Comparison of ENCODE assay signal across 12 cellular contexts in the genomic region with DNA sequence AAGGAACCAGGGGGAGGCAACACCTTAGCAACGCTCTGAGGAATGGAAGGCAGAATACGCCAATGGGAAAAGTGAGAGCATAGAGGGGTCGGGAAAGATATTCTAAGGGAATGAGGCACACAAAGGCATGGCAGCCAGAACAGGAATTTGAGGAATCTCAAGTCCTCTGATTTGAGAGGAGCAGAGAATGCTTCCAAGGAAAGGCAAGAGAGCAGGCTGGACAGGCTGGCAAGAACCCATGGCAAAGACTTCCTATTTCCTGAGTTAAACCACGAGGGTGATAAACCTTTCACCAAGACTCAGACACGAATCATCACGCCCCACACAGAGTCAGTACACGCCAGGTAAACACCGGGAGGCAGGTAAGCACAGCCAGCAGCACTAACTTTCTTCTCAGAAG.
A peak's percentile ranks its signal among the peaks of the same experiment; 100 is the strongest.
DNase-seq lines count a peak whose midpoint lies in the region; ATAC-seq, FAIRE-seq and TF ChIP-seq lines count a peak whose summit lies in the region.
"Had no signal": no experiment of that assay in that cellular context is flagged by ENCODE, and none has a peak within 500 bp of the region (broad histone marks: within the 10 kb centered on the region; RNA-seq: fewer than 3 reads in every experiment).

No MANE protein-coding gene starts in this region.

- no peak overlapping the region for H3K9ac ChIP-seq in HUES48 (ENCODE audit: low read depth, low read length)

- H3K79me2 ChIP-seq in ACC112 (ENCODE audit: control insufficient read depth, insufficient read depth, low read length, unreplicated experiment): peaks cover 80% of the 10 kb centered on the region

- DNase-seq in bronchial epithelial cell (ENCODE audit: low read depth): peak; percentile 89
- DNase-seq in left colon: no peak
- no peak for DNase-seq in stimulated activated CD4-positive, alpha-beta T cell treated with anti-CD3 and anti-CD28 coated beads, Interleukin-4, amount 100 ng/mL, for 4 hours
- DNase-seq in DMS53 treated with DMSO at 0.1 percent for 48 hours (lab: John Stamatoyannopoulos, UW; ENCODE audit: unreplicated experiment): no peak
- DNase-seq in spleen: no peak
- no peak for DNase-seq in posterior vena cava (ENCODE audit: low spot score)
- DNase-seq: activated CD4-positive, alpha-beta T cell treated with anti-CD3 and anti-CD28 coated beads for 1 hour; activated effector memory CD4-positive, alpha-beta T cell treated with anti-CD3 and anti-CD28 coated beads, Interleukin-2, amount 50 U/mL, for 16 hours; dorsolateral prefrontal cortex; stimulated activated naive CD4-positive, alpha-beta T cell treated with Interleukin-2 at 50 U/mL for 16 hours had no signal

- no peak overlapping the region for H2AFZ ChIP-seq in ACC112 (ENCODE audit: low read length, unreplicated experiment)

- H3K9me3 ChIP-seq in HUES48 (ENCODE audit: control insufficient read depth, insufficient read depth, low read length): no peaks in the 10 kb centered on the region
- H3K9me3 ChIP-seq in spleen: no peaks in the 10 kb centered on the region

- intact Hi-C loops in left colon (cut with DNase I, micrococcal nuclease): no loop called here
- intact Hi-C loops in spleen (cut with DNase I; ENCODE audit: low total_unique reads): no loop called here
- intact Hi-C loops in posterior vena cava (cut with DNase I): no loop called here

- 60 to 75% (median 68%) methylated on average over 8 of the region's 8 CpGs for WGBS in spleen, 5 donors

- H3K27ac ChIP-seq in ACC112 (ENCODE audit: low read depth, low read length) (peak overlapping the region; percentile 23), HUES48 (ENCODE audit: low read depth, low read length) (peak overlapping the region; percentile 77), spleen (no peak overlapping the region)

- H3K27me3 ChIP-seq in ACC112 (ENCODE audit: insufficient read depth, low read length): no peaks in the 10 kb centered on the region
- H3K27me3 ChIP-seq in HUES48 (ENCODE audit: control insufficient read depth, insufficient read depth, low read length): no peaks in the 10 kb centered on the region
- H3K27me3 ChIP-seq in bronchial epithelial cell (ENCODE audit: control insufficient read depth, insufficient read depth, low read length): no peaks in the 10 kb centered on the region
- H3K27me3 ChIP-seq in spleen (replicated peaks in 1 of 7): peaks cover 0 to 5% (median 0%) of the 10 kb centered on the region in 7 donors

- TF ChIP-seq CTCF in bronchial epithelial cell (IDR thresholded peaks at IDR 0.05; ENCODE audit: insufficient read depth, low read length, severe bottlenecking) (no peak), spleen (IDR thresholded peaks at IDR 0.05 in 8 of 11, conservative IDR thresholded peaks at IDR 0.05 in 3 of 11) (no peak)

- ATAC-seq in left colon: peak; percentile 57

- TF ChIP-seq POLR2A in spleen (IDR thresholded peaks at IDR 0.05): no peak

- H3K4me1 ChIP-seq in ACC112 (ENCODE audit: control insufficient read depth, insufficient read depth, low read length, unreplicated experiment): peaks cover 53% of the 10 kb centered on the region
- peaks cover 57% of the 10 kb centered on the region for H3K4me1 ChIP-seq in HUES48 (ENCODE audit: control insufficient read depth, insufficient read depth, low read length)
- H3K4me1 ChIP-seq in spleen: peaks cover 0 to 20% (median 0%) of the 10 kb centered on the region in 6 donors

- no peak overlapping the region for H3K4me3 ChIP-seq in ACC112 (ENCODE audit: low read depth, low read length)
- H3K4me3 ChIP-seq in HUES48 (ENCODE audit: low read depth, low read length): no peak overlapping the region
- no peak overlapping the region for H3K4me3 ChIP-seq in bronchial epithelial cell (ENCODE audit: low read depth, low read length)
- no peak overlapping the region for H3K4me3 ChIP-seq in spleen
- H3K4me3 ChIP-seq: dorsolateral prefrontal cortex had no signal

- no peak for FAIRE-seq in bronchial epithelial cell (lab: Jason Lieb, UNC)

- H3K36me3 ChIP-seq in ACC112 (ENCODE audit: insufficient read depth, low read length): no peaks in the 10 kb centered on the region; the same call in 1 of the 2 replicates
- H3K36me3 ChIP-seq in HUES48 (ENCODE audit: control insufficient read depth, insufficient read depth, low read length): 0 out of 2 replicates have a peak, but pooled peaks cover 2% of the 10 kb centered on the region
- peaks cover 1% of the 10 kb centered on the region for H3K36me3 ChIP-seq in bronchial epithelial cell (ENCODE audit: control insufficient read depth, insufficient read depth, low read length)
- no peaks in the 10 kb centered on the region for H3K36me3 ChIP-seq in spleen

Comparison
In these comparisons a context has a peak if more than half of its experiments do, and no peak if none do; other contexts are left out.
1. H3K27ac ChIP-seq: peak in ACC112 (single experiment) and HUES48 (single experiment); none in spleen (0 of 8).